Comparison of ENCODE assay signal across 8 cellular contexts in genomic region chr5:35436441-35437057, GRCh38.
A peak's percentile ranks its signal among the peaks of the same experiment; 100 is the strongest.
DNase-seq lines count a peak whose midpoint lies in the region; ATAC-seq, FAIRE-seq and TF ChIP-seq lines count a peak whose summit lies in the region.

No MANE protein-coding gene starts in this region.

- ATAC-seq in GM21786 (IDR thresholded peaks at IDR 0.05; ENCODE audit: unreplicated experiment), result peak; percentile 53
- no peak for ATAC-seq in gastroesophageal sphincter

- no peak for FAIRE-seq in bronchial epithelial cell (lab: Jason Lieb, UNC)

- TF ChIP-seq POLR2A in gastroesophageal sphincter (IDR thresholded peaks at IDR 0.05), result no peak

- TF ChIP-seq CTCF in bronchial epithelial cell (IDR thresholded peaks at IDR 0.05; ENCODE audit: insufficient read depth, low read length, severe bottlenecking) (peak; percentile 41), gastroesophageal sphincter (IDR thresholded peaks at IDR 0.05) (no peak)

- no peaks in the 10 kb centered on the region for H3K9me3 ChIP-seq in gastroesophageal sphincter

- H3K4me3 ChIP-seq in bronchial epithelial cell (ENCODE audit: low read depth, low read length) (no peak overlapping the region), gastroesophageal sphincter (no peak overlapping the region)

- no peaks in the 10 kb centered on the region for H3K36me3 ChIP-seq in bronchial epithelial cell (ENCODE audit: control insufficient read depth, insufficient read depth, low read length)
- H3K36me3 ChIP-seq in gastroesophageal sphincter, result no peaks in the 10 kb centered on the region

- WGBS in gastroesophageal sphincter (ENCODE audit: low coverage in 1 of 2), 2 donors, result 61 to 70% methylated on average over 6 of the region's 6 CpGs

- peak; percentile 4 for DNase-seq in DMS 273 treated with DMSO at 0.1 percent for 48 hours (lab: John Stamatoyannopoulos, UW)
- peak; percentile 33 for DNase-seq in NCI-H460 (ENCODE audit: extremely low read depth, low read depth)
- peak; percentile 27 for DNase-seq in bronchial epithelial cell (ENCODE audit: low read depth)
- peak; percentile 67 for DNase-seq in myocyte (ENCODE audit: low read depth)
- no peak for DNase-seq in activated CD4-positive, CD25-positive, alpha-beta regulatory T cell treated with anti-CD3 and anti-CD28 coated beads, Interleukin-2, amount 50 U/mL, for 72 hours
- DNase-seq in NCI-H128 (lab: John Stamatoyannopoulos, UW; ENCODE audit: unreplicated experiment), result no peak

- H3K27ac ChIP-seq in gastroesophageal sphincter, result no peak overlapping the region

- H3K4me1 ChIP-seq in gastroesophageal sphincter, result no peaks in the 10 kb centered on the region

- no peak for TF ChIP-seq EP300 in gastroesophageal sphincter (IDR thresholded peaks at IDR 0.05)

- H3K27me3 ChIP-seq in bronchial epithelial cell (ENCODE audit: control insufficient read depth, insufficient read depth, low read length) (no peaks in the 10 kb centered on the region), gastroesophageal sphincter (peaks cover 7% of the 10 kb centered on the region)

Comparison
In these comparisons a context has a peak if more than half of its experiments do, and no peak if none do; other contexts are left out.
1. DNase-seq: peak in DMS 273 treated with DMSO at 0.1 percent for 48 hours (single experiment), NCI-H460 (single experiment), bronchial epithelial cell (single experiment) and myocyte (single experiment); none in activated CD4-positive, CD25-positive, alpha-beta regulatory T cell treated with anti-CD3 and anti-CD28 coated beads, Interleukin-2, amount 50 U/mL, for 72 hours (single experiment) and NCI-H128 (single experiment).